ENCODE assay signal across 15 cellular contexts in genomic region chr11:40388097-40388818, GRCh38.
A peak's percentile ranks its signal among the peaks of the same experiment; 100 is the strongest.
DNase-seq lines count a peak whose midpoint lies in the region; ATAC-seq, FAIRE-seq and TF ChIP-seq lines count a peak whose summit lies in the region.
"Had no signal": no experiment of that assay in that cellular context is flagged by ENCODE, and none has a peak within 500 bp of the region (broad histone marks: within the 10 kb centered on the region; RNA-seq: fewer than 3 reads in every experiment).

No MANE protein-coding gene starts in this region.

- H4K20me1 ChIP-seq in osteoblast (ENCODE audit: insufficient read depth, low read length): no peaks in the 10 kb centered on the region

- no peaks in the 10 kb centered on the region for H3K36me3 ChIP-seq in osteoblast (ENCODE audit: insufficient read depth, low read length)

- H2AFZ ChIP-seq in osteoblast (ENCODE audit: low read length): no peak overlapping the region

- ATAC-seq in GM18498 (IDR thresholded peaks at IDR 0.05; ENCODE audit: unreplicated experiment): no peak
- ATAC-seq: psoas muscle; stimulated activated naive B cell treated with anti-CD40 and anti-IgM and Interleukin-4, amounts not matched to agents 10 μg/mL and 1 μg/mL and 100 μg/mL, for 72 hours had no signal

- H3K4me2 ChIP-seq in osteoblast (ENCODE audit: insufficient read depth, low read length): no peak overlapping the region

- in situ Hi-C loops in KBM-7 (cut with MboI; ENCODE audit: low pct_unique_long_range_greater_than_20kb, low sequenced_read_pairs): no loop called here

- DNase-seq in GM04503 (ENCODE audit: low read depth): peak; percentile 20
- DNase-seq in RCC 7860 (ENCODE audit: low spot score): peak; percentile 75
- peak; percentile 40 for DNase-seq in fibroblast of gingiva (ENCODE audit: low read depth)
- DNase-seq in osteoblast (ENCODE audit: insufficient read length, low spot score, missing footprints): peak; percentile 37
- DNase-seq in effector CD4-positive, alpha-beta T cell: no peak
- DNase-seq in foreskin melanocyte: no peak
- DNase-seq in KBM-7: no peak
- DNase-seq: activated CD4-positive, alpha-beta T cell treated with anti-CD3 and anti-CD28 coated beads for 4 hours; activated naive CD4-positive, alpha-beta T cell; NCI-H1436 treated with DMSO at 0.1 percent for 48 hours; psoas muscle; stimulated activated naive B cell treated with anti-CD40 and anti-IgM and Interleukin-4, amounts not matched to agents 10 μg/mL and 1 μg/mL and 100 μg/mL, for 72 hours; T1000 had no signal

- no peak overlapping the region for H3K27ac ChIP-seq in osteoblast (ENCODE audit: low read depth, low read length)
- H3K27ac ChIP-seq: psoas muscle had no signal

- no peak for TF ChIP-seq CTCF in osteoblast (IDR thresholded peaks at IDR 0.05; ENCODE audit: extremely low read depth, low read depth, low read length)

- FAIRE-seq in RCC 7860 (lab: Jason Lieb, UNC): peak; percentile 90

- no peaks in the 10 kb centered on the region for H3K4me1 ChIP-seq in osteoblast (ENCODE audit: insufficient read depth, low read length)
- H3K4me1 ChIP-seq: psoas muscle had no signal

- H3K27me3 ChIP-seq in osteoblast (ENCODE audit: insufficient read depth, low read length): no peaks in the 10 kb centered on the region

- H3K79me2 ChIP-seq in osteoblast (ENCODE audit: insufficient read depth, low read length): no peaks in the 10 kb centered on the region

- H3K9me3 ChIP-seq in osteoblast (ENCODE audit: low read depth, low read length): no peaks in the 10 kb centered on the region
- H3K9me3 ChIP-seq: psoas muscle had no signal

- no peak overlapping the region for H3K4me3 ChIP-seq in osteoblast (ENCODE audit: insufficient read depth, low read length)
- H3K4me3 ChIP-seq: lung, psoas muscle had no signal

Comparison
In these comparisons a context has a peak if more than half of its experiments do, and no peak if none do; other contexts are left out.
1. DNase-seq: peak in GM04503 (single experiment), RCC 7860 (single experiment), fibroblast of gingiva (single experiment) and osteoblast (single experiment); none in effector CD4-positive, alpha-beta T cell (single experiment), foreskin melanocyte (single experiment) and KBM-7 (single experiment).